ENCODE assay signal across 9 cellular contexts in the genomic region with DNA sequence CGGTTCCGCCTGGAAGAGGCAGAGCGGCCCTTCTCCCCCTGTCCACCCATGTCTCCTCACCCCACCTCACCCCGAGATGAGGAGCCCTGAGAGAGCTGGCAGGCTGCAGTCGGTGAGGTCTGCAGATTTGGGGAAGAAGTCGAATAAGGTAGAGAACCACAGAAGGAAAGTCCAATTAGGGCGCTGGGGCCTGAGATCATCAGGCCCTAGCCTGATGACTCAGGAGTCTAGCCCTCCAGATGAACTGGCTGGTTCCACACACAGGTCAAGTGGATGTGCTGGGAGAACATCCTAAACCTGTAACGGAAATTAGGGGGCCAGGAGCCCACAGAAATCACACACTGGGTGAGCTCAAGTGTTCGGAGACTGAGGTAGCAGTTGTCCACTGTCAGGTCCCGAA. TPM values are rescaled to one million over a fixed set of nuclear protein-coding genes. Genes with fewer than 3 reads are reported as not detected.
DNase-seq lines count a peak whose midpoint lies in the region; ATAC-seq and TF ChIP-seq lines count a peak whose summit lies in the region.
"Had no signal": no experiment of that assay in that cellular context is flagged by ENCODE, and none has a peak within 500 bp of the region (broad histone marks: within the 10 kb centered on the region; RNA-seq: fewer than 3 reads in every experiment).

No MANE protein-coding gene starts in this region.

- H3K4me1 ChIP-seq in CD4-positive, alpha-beta memory T cell (ENCODE audit: insufficient read depth, low read length), result peaks cover 24% of the 10 kb centered on the region
- H3K4me1 ChIP-seq in neural progenitor cell, result peaks cover 15% of the 10 kb centered on the region

- H3K4me3 ChIP-seq in CD4-positive, alpha-beta memory T cell (ENCODE audit: low read length in 2 of 2), result no peak overlapping the region
- H3K4me3 ChIP-seq in choroid plexus epithelial cell (ENCODE audit: low read depth, low read length) (no peak overlapping the region), neural progenitor cell (peak overlapping the region; percentile 87)

- no peak overlapping the region for H3K9ac ChIP-seq in neural progenitor cell

- peaks cover 15% of the 10 kb centered on the region for H3K36me3 ChIP-seq in CD4-positive, alpha-beta memory T cell (ENCODE audit: insufficient read depth, low read length)
- peaks cover 3% of the 10 kb centered on the region for H3K36me3 ChIP-seq in neural progenitor cell

- H3K4me3 Mint-ChIP-seq in CD4-positive, alpha-beta memory T cell, result peak overlapping the region in 4 of 8 donors; percentile 66 to 67 (median 66)
- peak overlapping the region; percentile 70 for H3K4me3 Mint-ChIP-seq in neural progenitor cell

- H3K9me3 ChIP-seq in CD4-positive, alpha-beta memory T cell (ENCODE audit: control insufficient read depth in 1 of 2, low read length in 2 of 2), result no peaks in the 10 kb centered on the region
- no peaks in the 10 kb centered on the region for H3K9me3 ChIP-seq in neural progenitor cell (ENCODE audit: low read depth)

- peaks cover 16 to 27% of the 10 kb centered on the region in 2 donors for H3K36me3 Mint-ChIP-seq in CD4-positive, alpha-beta memory T cell
- H3K36me3 Mint-ChIP-seq in neural progenitor cell, result peaks cover 9% of the 10 kb centered on the region

- H3K27ac Mint-ChIP-seq in CD4-positive, alpha-beta memory T cell, result peak overlapping the region in 4 of 7 donors; percentile 13 to 87 (median 41)
- H3K27ac Mint-ChIP-seq in neural progenitor cell, result no peak overlapping the region

- POLR2A ChIA-PET in CD4-positive, alpha-beta memory T cell (lab: Charles Lee; ENCODE audit: partially characterized antibody), result interaction anchor here (0.8 to 1.1 kb wide), 2 partner anchors 8 to 115 kb away, joined by 3 read pairs; no protein-coding TSS in a partner anchor

- no peak overlapping the region for H3K4me2 ChIP-seq in neural progenitor cell

- H3K9me3 Mint-ChIP-seq in CD4-positive, alpha-beta memory T cell, result peaks cover 0 to 1% (median 0%) of the 10 kb centered on the region in 8 donors
- H3K9me3 Mint-ChIP-seq in neural progenitor cell, result peaks cover 3% of the 10 kb centered on the region

- peaks cover 15 to 39% (median 22%) of the 10 kb centered on the region in 4 donors for H3K4me1 Mint-ChIP-seq in CD4-positive, alpha-beta memory T cell
- H3K4me1 Mint-ChIP-seq in neural progenitor cell, result peaks cover 12% of the 10 kb centered on the region

- peaks cover 19% of the 10 kb centered on the region for H3F3A ChIP-seq in neural progenitor cell (ENCODE audit: low read depth)

- ATAC-seq in HG03097 (IDR thresholded peaks at IDR 0.05; ENCODE audit: low FRiP score, unreplicated experiment), result no peak
- no peak for ATAC-seq in HG02885 (IDR thresholded peaks at IDR 0.05; ENCODE audit: poor library complexity, unreplicated experiment)

- DNase-seq in CD4-positive, alpha-beta memory T cell, result no peak
- peak; percentile 67 to 72 for DNase-seq in NOMO-1 (lab: John Stamatoyannopoulos, UW; ENCODE audit: unreplicated experiment in 2 of 2)
- DNase-seq in choroid plexus epithelial cell (ENCODE audit: low read depth), result peak; percentile 52
- no peak for DNase-seq in neural progenitor cell (ENCODE audit: low spot score)
- no peak for DNase-seq in GM10266 (ENCODE audit: extremely low spot score)
- DNase-seq in epidermal melanocyte (ENCODE audit: insufficient read length, low spot score), result no peak

- intact Hi-C loops in CD4-positive, alpha-beta memory T cell (cut with micrococcal nuclease), result loop anchor here (1.0 kb wide), 2 partner anchors 17 to 115 kb away; no protein-coding TSS in a partner anchor

- H4K20me1 ChIP-seq in neural progenitor cell (ENCODE audit: low read depth), result no peaks in the 10 kb centered on the region

- H3K79me2 ChIP-seq in neural progenitor cell (ENCODE audit: low read depth), result peaks cover 29% of the 10 kb centered on the region

- H2AFZ ChIP-seq in neural progenitor cell (replicated peaks), result no peak overlapping the region

- CTCF ChIA-PET in CD4-positive, alpha-beta memory T cell (lab: Charles Lee; ENCODE audit: partially characterized antibody), result interaction anchor here (0.9 to 2.9 kb wide), 4 partner anchors 17 to 103 kb away, joined by 3 to 10 read pairs (median 4); no protein-coding TSS in a partner anchor

- H3K27ac ChIP-seq in CD4-positive, alpha-beta memory T cell (ENCODE audit: low read depth, low read length), result no peak overlapping the region
- no peak overlapping the region for H3K27ac ChIP-seq in neural progenitor cell

- no peak for TF ChIP-seq CTCF in choroid plexus epithelial cell (conservative IDR thresholded peaks at IDR 0.05; ENCODE audit: low read depth, low read length)
- TF ChIP-seq CTCF in neural progenitor cell (IDR thresholded peaks at IDR 0.05), result no peak
- TF ChIP-seq CTCF in GM10266 (IDR thresholded peaks at IDR 0.05; ENCODE audit: control insufficient read depth, insufficient read depth, low read depth, missing control alignments), result no peak

- no peaks in the 10 kb centered on the region for H3K27me3 ChIP-seq in CD4-positive, alpha-beta memory T cell (ENCODE audit: insufficient read depth, low read length)
- H3K27me3 ChIP-seq in neural progenitor cell, result peaks cover 7% of the 10 kb centered on the region

- H3K27me3 Mint-ChIP-seq in CD4-positive, alpha-beta memory T cell, result no peaks in the 10 kb centered on the region
- H3K27me3 Mint-ChIP-seq in neural progenitor cell (ENCODE audit: insufficient read depth, low read depth), result no peaks in the 10 kb centered on the region

RNA-seq across cellular contexts. Expression of a gene that starts 1.1 kb away (rescaled TPM):
- 100 to 1,000 TPM; 119 to 125 TPM for total RNA-seq in CD4-positive, alpha-beta memory T cell
- 10 to 100 TPM; 36.9 to 42.0 TPM for polyA plus RNA-seq in CD4-positive, alpha-beta memory T cell
- total RNA-seq in neural progenitor cell (ENCODE audit: low replicate concordance), result 126 and 155 TPM in 2 replicates

RNA-seq across cellular contexts. Expression of a gene that starts 10.4 kb away (rescaled TPM):
- total RNA-seq in CD4-positive, alpha-beta memory T cell, result under 1 TPM in 1 of 2 experiments, not detected in 1; 0.67 TPM
- not detected for polyA plus RNA-seq in CD4-positive, alpha-beta memory T cell
- not detected in 2 replicates for total RNA-seq in neural progenitor cell (ENCODE audit: low replicate concordance)
- total RNA-seq: fibroblast of villous mesenchyme had no signal

RNA-seq across cellular contexts. Expression of a gene that starts 33.4 kb away (rescaled TPM):
- not detected for total RNA-seq in CD4-positive, alpha-beta memory T cell
- polyA plus RNA-seq in CD4-positive, alpha-beta memory T cell, result not detected
- not detected in 2 replicates for total RNA-seq in neural progenitor cell (ENCODE audit: low replicate concordance)
- total RNA-seq: fibroblast of villous mesenchyme had no signal

RNA-seq across cellular contexts. Expression of a gene that starts 36.1 kb away (rescaled TPM):
- total RNA-seq in CD4-positive, alpha-beta memory T cell, result 10 to 100 TPM; 31.9 to 32.4 TPM
- 10 to 100 TPM; 26.9 to 34.5 TPM for polyA plus RNA-seq in CD4-positive, alpha-beta memory T cell
- total RNA-seq in neural progenitor cell (ENCODE audit: low replicate concordance), result 1.3 and 2.0 TPM in 2 replicates
- total RNA-seq: fibroblast of villous mesenchyme had no signal

RNA-seq across cellular contexts. Expression of a gene that starts 41.3 kb away (rescaled TPM):
- not detected for total RNA-seq in CD4-positive, alpha-beta memory T cell
- polyA plus RNA-seq in CD4-positive, alpha-beta memory T cell, result not detected
- not detected in 2 replicates for total RNA-seq in neural progenitor cell (ENCODE audit: low replicate concordance)
- total RNA-seq: fibroblast of villous mesenchyme had no signal

Comparison
In these comparisons a context has a peak if more than half of its experiments do, and no peak if none do; other contexts are left out.
1. DNase-seq: peak in NOMO-1 (2 of 2) and choroid plexus epithelial cell (single experiment); none in CD4-positive, alpha-beta memory T cell (0 of 5), neural progenitor cell (single experiment), GM10266 (single experiment) and epidermal melanocyte (single experiment).